9 cellular contexts compared by ENCODE assay signal in genomic region chr5:72954389-72954788, GRCh38. TPM values are rescaled to one million over a fixed set of nuclear protein-coding genes. Genes with fewer than 3 reads are reported as not detected.
DNase-seq lines count a peak whose midpoint lies in the region; ATAC-seq and TF ChIP-seq lines count a peak whose summit lies in the region.
"Had no signal": no experiment of that assay in that cellular context is flagged by ENCODE, and none has a peak within 500 bp of the region (broad histone marks: within the 10 kb centered on the region; RNA-seq: fewer than 3 reads in every experiment).

No MANE protein-coding gene starts in this region.

- no peak overlapping the region for H3K9ac ChIP-seq in HUES48 (ENCODE audit: low read depth, low read length)

- intact Hi-C loops in dorsolateral prefrontal cortex (cut with DNase I), result loop anchor here (2.0 to 10.0 kb wide), 5 partner anchors 106 to 590 kb away; partner anchors contain the start of gene TNPO1 (in 1 of the 2)
- intact Hi-C loops in natural killer cell (cut with micrococcal nuclease), result no loop called here
- intact Hi-C loops in mucosa of descending colon (cut with DNase I, micrococcal nuclease), result no loop called here

- H3K36me3 Mint-ChIP-seq in natural killer cell, result no peaks in the 10 kb centered on the region

- peak overlapping the region; percentile 92 for H3K4me3 Mint-ChIP-seq in natural killer cell

- H3K27ac Mint-ChIP-seq in natural killer cell, result peak overlapping the region in 1 of 2 donors; percentile 82

- no peaks in the 10 kb centered on the region for H3K27me3 ChIP-seq in ACC112 (ENCODE audit: insufficient read depth, low read length)
- H3K27me3 ChIP-seq in HUES48 (ENCODE audit: control insufficient read depth, insufficient read depth, low read length), result peaks cover 4% of the 10 kb centered on the region; the same call in 1 of the 2 replicates
- H3K27me3 ChIP-seq in dorsolateral prefrontal cortex, result no peaks in the 10 kb centered on the region

- peaks cover 33% of the 10 kb centered on the region for H3K79me2 ChIP-seq in ACC112 (ENCODE audit: control insufficient read depth, insufficient read depth, low read length, unreplicated experiment)

- peaks cover 4 to 16% of the 10 kb centered on the region in 2 donors for H3K27me3 Mint-ChIP-seq in natural killer cell (ENCODE audit: low read depth in 2 of 2)

- no peaks in the 10 kb centered on the region for H3K9me3 ChIP-seq in HUES48 (ENCODE audit: control insufficient read depth, insufficient read depth, low read length)
- no peaks in the 10 kb centered on the region for H3K9me3 ChIP-seq in mucosa of descending colon

- H3K9me3 Mint-ChIP-seq in natural killer cell, result no peaks in the 10 kb centered on the region

- no peak for DNase-seq in dorsolateral prefrontal cortex
- DNase-seq in natural killer cell, result no peak
- DNase-seq in mucosa of descending colon, result no peak
- no peak for DNase-seq in NCI-H1436 (lab: John Stamatoyannopoulos, UW)
- DNase-seq: NCI-H1105 treated with DMSO at 0.1 percent for 48 hours had no signal

- ATAC-seq in natural killer cell (no peak), GM18502 (IDR thresholded peaks at IDR 0.05; ENCODE audit: poor library complexity, unreplicated experiment) (no peak), mucosa of descending colon (no peak), HG02571 (IDR thresholded peaks at IDR 0.05; ENCODE audit: unreplicated experiment) (no peak)

- H3K4me3 ChIP-seq in ACC112 (ENCODE audit: low read depth, low read length) (peak overlapping the region; percentile 77), HUES48 (ENCODE audit: low read depth, low read length) (peak overlapping the region; percentile 94), dorsolateral prefrontal cortex (peak overlapping the region in 6 of 59 donors; percentile 69 to 89 (median 81)), mucosa of descending colon (no peak overlapping the region)

- peaks cover 59% of the 10 kb centered on the region for H3K4me1 ChIP-seq in ACC112 (ENCODE audit: control insufficient read depth, insufficient read depth, low read length, unreplicated experiment)
- peaks cover 25% of the 10 kb centered on the region for H3K4me1 ChIP-seq in HUES48 (ENCODE audit: control insufficient read depth, insufficient read depth, low read length)
- H3K4me1 ChIP-seq in mucosa of descending colon (ENCODE audit: low read depth), result peaks cover 12% of the 10 kb centered on the region

- peaks cover 27 to 33% of the 10 kb centered on the region in 2 donors for H3K4me1 Mint-ChIP-seq in natural killer cell

- H3K27ac ChIP-seq in ACC112 (ENCODE audit: low read depth, low read length) (peak overlapping the region; percentile 93), HUES48 (ENCODE audit: low read depth, low read length) (no peak overlapping the region), dorsolateral prefrontal cortex (peak overlapping the region in 32 of 59 donors; percentile 14 to 99 (median 96))

- H3K36me3 ChIP-seq in ACC112 (ENCODE audit: insufficient read depth, low read length) (no peaks in the 10 kb centered on the region), HUES48 (ENCODE audit: control insufficient read depth, insufficient read depth, low read length) (no peaks in the 10 kb centered on the region), mucosa of descending colon (ENCODE audit: low read depth) (no peaks in the 10 kb centered on the region)

- TF ChIP-seq CTCF in dorsolateral prefrontal cortex (IDR thresholded peaks at IDR 0.05 in 54 of 56, conservative IDR thresholded peaks at IDR 0.05 in 2 of 56; ENCODE audit: low read depth in 1 of 56, partially characterized antibody in 56 of 56) (no peak), natural killer cell (IDR thresholded peaks at IDR 0.05) (no peak), mucosa of descending colon (IDR thresholded peaks at IDR 0.05) (no peak)

- peak overlapping the region; percentile 40 for H2AFZ ChIP-seq in ACC112 (ENCODE audit: low read length, unreplicated experiment)

RNA-seq across cellular contexts. Expression of gene FCHO2, which starts 1.5 kb away (rescaled TPM):
- 10 to 100 TPM; 22.7 to 54.5 (median 35.3) TPM for total RNA-seq in dorsolateral prefrontal cortex
- total RNA-seq in natural killer cell, result 10 to 100 TPM; 18.5 to 23.4 (median 22.7) TPM
- 10 to 100 TPM; 49.5 to 57.6 (median 56.7) TPM for total RNA-seq in mucosa of descending colon

Comparison
In these comparisons a context has a peak if more than half of its experiments do, and no peak if none do; other contexts are left out.
1. intact Hi-C loops: an anchor here in dorsolateral prefrontal cortex (2.0 to 10.0 kb wide); none called in natural killer cell and mucosa of descending colon.